Comparison of ENCODE assay signal across 13 cellular contexts in the genomic region with DNA sequence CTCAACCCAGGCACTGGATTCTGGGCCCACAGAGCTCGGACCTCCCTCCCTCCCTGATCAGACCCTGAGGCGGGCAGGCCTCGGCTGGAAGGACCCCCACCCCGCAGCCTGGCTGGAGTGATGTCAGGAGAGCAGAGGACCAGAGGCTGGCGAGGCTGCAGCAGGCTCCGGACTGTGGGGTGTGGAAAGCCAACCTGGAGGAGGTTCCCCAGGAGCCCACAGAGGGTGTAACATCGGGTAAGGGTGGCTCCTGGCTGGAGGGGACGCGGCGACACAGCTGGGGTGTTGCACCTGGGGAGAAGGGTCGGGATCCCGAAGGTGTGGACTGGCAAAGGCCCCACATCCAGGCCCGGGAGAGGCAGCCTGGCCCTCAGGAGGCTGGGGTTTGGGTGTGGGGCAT.
"Had no signal": no experiment of that assay in that cellular context is flagged by ENCODE, and none has a peak within 500 bp of the region (broad histone marks: within the 10 kb centered on the region; RNA-seq: fewer than 3 reads in every experiment).

No MANE protein-coding gene starts in this region.

- H3K9me3 ChIP-seq: adrenal gland, esophagus squamous epithelium, suprapubic skin, transverse colon had no signal

- H3K27me3 ChIP-seq: adrenal gland, esophagus squamous epithelium, suprapubic skin, transverse colon had no signal

- H3K27ac ChIP-seq: suprapubic skin had no signal

- H3K27me3 Mint-ChIP-seq: natural killer cell treated with Interleukin-12 subunit alpha and Interleukin-12 subunit beta and Interleukin-15 and Interleukin-18, amount 100 ng/mL, for 72 hours; stimulated activated naive CD8-positive, alpha-beta T cell treated with anti-CD3 and anti-CD28 coated beads, Interleukin-15, amount 100 ng/mL, for 72 hours had no signal

- H3K4me3 ChIP-seq: adrenal gland, esophagus squamous epithelium, suprapubic skin, transverse colon had no signal

- DNase-seq: activated CD4-positive, alpha-beta T cell treated with anti-CD3 and anti-CD28 coated beads, Interleukin-2, amount 50 U/mL, for 1 hour; activated gamma-delta T cell treated with Interleukin-2 at 50 U/mL for 16 hours; adrenal gland; effector CD8-positive, alpha-beta T cell; esophagus squamous epithelium; mesendoderm; occipital lobe; stimulated activated naive CD8-positive, alpha-beta T cell treated with anti-CD3 and anti-CD28 coated beads, Interleukin-15, amount 100 ng/mL, for 72 hours; transverse colon had no signal

- H3K9me3 Mint-ChIP-seq: activated naive CD4-positive, alpha-beta T cell treated with anti-CD3 and anti-CD28 coated beads, Interleukin-2, amount 50 U/mL, for 72 hours; activated T-helper 1 cell treated with anti-CD3 and anti-CD28 coated beads, Interleukin-12 subunit alpha, Interleukin-12 subunit beta, Interleukin-2, Interleukin-4 antibody, amounts not matched to agents 30 ng/mL and 10 ng/mL and 1 ng/mL, durations not matched to agents 14 hours and 24 hours and 36 hours; natural killer cell treated with Interleukin-12 subunit alpha and Interleukin-12 subunit beta and Interleukin-15 and Interleukin-18, amount 100 ng/mL, for 72 hours; stimulated activated naive CD8-positive, alpha-beta T cell treated with anti-CD3 and anti-CD28 coated beads, Interleukin-15, amount 100 ng/mL, for 72 hours had no signal

- H3K4me3 Mint-ChIP-seq: activated T-helper 1 cell treated with anti-CD3 and anti-CD28 coated beads, Interleukin-12 subunit alpha, Interleukin-12 subunit beta, Interleukin-2, Interleukin-4 antibody, amounts not matched to agents 30 ng/mL and 10 ng/mL and 1 ng/mL, durations not matched to agents 14 hours and 24 hours and 36 hours; natural killer cell treated with Interleukin-12 subunit alpha and Interleukin-12 subunit beta and Interleukin-15 and Interleukin-18, amount 100 ng/mL, for 72 hours; stimulated activated naive CD8-positive, alpha-beta T cell treated with anti-CD3 and anti-CD28 coated beads, Interleukin-15, amount 100 ng/mL, for 72 hours had no signal

- H3K36me3 Mint-ChIP-seq: activated naive CD4-positive, alpha-beta T cell treated with anti-CD3 and anti-CD28 coated beads, Interleukin-2, amount 50 U/mL, for 72 hours; natural killer cell treated with Interleukin-12 subunit alpha and Interleukin-12 subunit beta and Interleukin-15 and Interleukin-18, amount 100 ng/mL, for 72 hours had no signal

- ATAC-seq: activated naive CD4-positive, alpha-beta T cell treated with anti-CD3 and anti-CD28 coated beads, Interleukin-2, amount 50 U/mL, for 72 hours; natural killer cell treated with Interleukin-12 subunit alpha and Interleukin-12 subunit beta and Interleukin-15 and Interleukin-18, amount 100 ng/mL, for 72 hours had no signal

- H3K27ac Mint-ChIP-seq: activated naive CD4-positive, alpha-beta T cell treated with anti-CD3 and anti-CD28 coated beads, Interleukin-2, amount 50 U/mL, for 72 hours; activated T-helper 1 cell treated with anti-CD3 and anti-CD28 coated beads, Interleukin-12 subunit alpha, Interleukin-12 subunit beta, Interleukin-2, Interleukin-4 antibody, amounts not matched to agents 30 ng/mL and 10 ng/mL and 1 ng/mL, durations not matched to agents 14 hours and 24 hours and 36 hours; natural killer cell treated with Interleukin-12 subunit alpha and Interleukin-12 subunit beta and Interleukin-15 and Interleukin-18, amount 100 ng/mL, for 72 hours; stimulated activated naive CD8-positive, alpha-beta T cell treated with anti-CD3 and anti-CD28 coated beads, Interleukin-15, amount 100 ng/mL, for 72 hours had no signal
